Comparison of ENCODE assay signal across 2 cellular contexts in genomic region chr6:47416396-47417345, GRCh38.
TF ChIP-seq lines count a peak whose summit lies in the region.

No MANE protein-coding gene starts in this region.

TF ChIP-seq in HepG2, 621 proteins besides CTCF, POLR2A, EP300 and RAD21:
- TF ChIP-seq ZNF326 (CRISPR knock-in tag; IDR thresholded peaks at IDR 0.05; ENCODE audit: borderline replicate concordance) (no peak), NFKB2 (CRISPR knock-in tag; IDR thresholded peaks at IDR 0.05; ENCODE audit: borderline replicate concordance) (no peak), ZNF441 (CRISPR knock-in tag; IDR thresholded peaks at IDR 0.05; ENCODE audit: borderline replicate concordance) (no peak), RBAK (CRISPR knock-in tag; IDR thresholded peaks at IDR 0.05) (no peak), KLF9 (CRISPR knock-in tag; IDR thresholded peaks at IDR 0.05; ENCODE audit: low read depth) (no peak), CEBPB (IDR thresholded peaks at IDR 0.05; ENCODE audit: borderline replicate concordance, low read depth, low read length) (peak; percentile 64; the same call in 1 of the 2 replicates), KAT7 (CRISPR knock-in tag; IDR thresholded peaks at IDR 0.05; ENCODE audit: borderline replicate concordance) (no peak), SMC3 (IDR thresholded peaks at IDR 0.05; ENCODE audit: low read length) (0 out of 2 replicates have a peak, but pooled peaks have one; percentile 3)

TF ChIP-seq in HCT116, 20 proteins besides CTCF, POLR2A, EP300 and RAD21:
- TF ChIP-seq ATF3 (IDR thresholded peaks at IDR 0.05) (no peak), REST (IDR thresholded peaks at IDR 0.05; ENCODE audit: low read depth) (no peak), ELF1 (IDR thresholded peaks at IDR 0.05; ENCODE audit: borderline replicate concordance, low read depth) (no peak), MAX (IDR thresholded peaks at IDR 0.05) (no peak), JUND (IDR thresholded peaks at IDR 0.05) (no peak), EZH2phosphoT487 (IDR thresholded peaks at IDR 0.05; ENCODE audit: borderline replicate concordance) (no peak)
